Comparison of ENCODE assay signal across 15 cellular contexts in the genomic region with DNA sequence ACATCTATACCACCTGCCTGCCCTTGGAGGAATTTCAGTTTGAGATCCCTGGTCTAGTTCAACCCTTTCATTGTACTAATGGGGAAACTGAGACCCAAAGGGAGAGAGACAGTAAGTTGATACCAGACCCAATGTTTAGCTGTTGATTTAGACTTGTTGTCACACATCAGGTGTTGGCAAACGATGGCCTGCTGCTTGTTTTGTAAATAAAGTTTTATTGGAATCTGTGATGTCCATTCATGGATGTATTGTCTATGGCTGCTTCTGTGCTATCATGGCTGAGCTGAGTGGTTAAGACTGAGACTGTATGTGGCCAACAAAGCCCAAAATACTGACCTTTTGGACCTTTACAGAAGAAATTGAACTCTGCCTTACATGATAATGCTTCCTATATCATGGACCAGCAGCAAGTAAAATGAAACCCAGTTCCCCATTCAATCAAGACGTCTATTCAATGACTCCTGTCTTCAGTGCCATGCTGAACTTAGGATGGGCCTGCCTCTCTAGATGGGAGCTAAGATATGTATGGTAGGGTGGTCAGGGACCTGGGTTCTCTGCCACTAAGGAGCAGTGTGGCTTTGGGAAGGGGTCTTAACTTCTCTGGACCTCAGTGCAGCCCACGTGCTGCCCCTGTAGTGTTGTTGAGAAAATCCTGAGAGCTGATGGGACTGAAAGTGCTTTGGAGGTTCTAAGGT.
DNase-seq lines count a peak whose midpoint lies in the region; ATAC-seq and TF ChIP-seq lines count a peak whose summit lies in the region.
"Had no signal": no experiment of that assay in that cellular context is flagged by ENCODE, and none has a peak within 500 bp of the region (broad histone marks: within the 10 kb centered on the region; RNA-seq: fewer than 3 reads in every experiment).

No MANE protein-coding gene starts in this region.

- H3K27ac Mint-ChIP-seq in activated CD8-positive, alpha-beta memory T cell treated with anti-CD3 and anti-CD28 coated beads, Interleukin-2, amount 10 ng/mL, durations not matched to agents 7 days and 5 days, result no peak overlapping the region
- no peak overlapping the region for H3K27ac Mint-ChIP-seq in nephron progenitor cell
- H3K27ac Mint-ChIP-seq: B cell; CD8-positive, alpha-beta T cell; GM23338 had no signal

- no peaks in the 10 kb centered on the region for H3K9me3 Mint-ChIP-seq in activated CD8-positive, alpha-beta memory T cell treated with anti-CD3 and anti-CD28 coated beads, Interleukin-2, amount 10 ng/mL, durations not matched to agents 7 days and 5 days (ENCODE audit: low read depth)
- no peaks in the 10 kb centered on the region for H3K9me3 Mint-ChIP-seq in nephron progenitor cell
- H3K9me3 Mint-ChIP-seq: CD8-positive, alpha-beta T cell; GM23338 had no signal

- H3K4me3 ChIP-seq in coronary artery (no peak overlapping the region), sigmoid colon (no peak overlapping the region)
- H3K4me3 ChIP-seq: BLaER1 treated with 17β-estradiol and CSF1 and Interleukin-3, amounts not matched to agents 10 nM and 100 nM; GM23338 had no signal

- no peaks in the 10 kb centered on the region for H3K4me1 ChIP-seq in sigmoid colon
- H3K4me1 ChIP-seq: BLaER1 treated with 17β-estradiol and CSF1 and Interleukin-3, amounts not matched to agents 10 nM and 100 nM had no signal

- no peaks in the 10 kb centered on the region for H3K36me3 ChIP-seq in sigmoid colon
- H3K36me3 ChIP-seq: BLaER1 treated with 17β-estradiol and CSF1 and Interleukin-3, amounts not matched to agents 10 nM and 100 nM had no signal

- no peaks in the 10 kb centered on the region for H3K9me3 ChIP-seq in sigmoid colon
- H3K9me3 ChIP-seq: BLaER1 treated with 17β-estradiol and CSF1 and Interleukin-3, amounts not matched to agents 10 nM and 100 nM had no signal

- H3K27ac ChIP-seq in coronary artery (no peak overlapping the region), sigmoid colon (no peak overlapping the region)
- H3K27ac ChIP-seq: BLaER1 treated with 17β-estradiol and CSF1 and Interleukin-3, amounts not matched to agents 10 nM and 100 nM; HL-60 had no signal

- H3K27me3 Mint-ChIP-seq in activated CD8-positive, alpha-beta memory T cell treated with anti-CD3 and anti-CD28 coated beads, Interleukin-2, amount 10 ng/mL, durations not matched to agents 7 days and 5 days, result no peaks in the 10 kb centered on the region
- peaks cover 26% of the 10 kb centered on the region for H3K27me3 Mint-ChIP-seq in nephron progenitor cell (ENCODE audit: low read depth, poor library complexity)
- H3K27me3 Mint-ChIP-seq: B cell had no signal

- intact Hi-C loops in sigmoid colon (cut with DNase I), result no loop called here

- H3K36me3 Mint-ChIP-seq in activated CD8-positive, alpha-beta memory T cell treated with anti-CD3 and anti-CD28 coated beads, Interleukin-2, amount 10 ng/mL, durations not matched to agents 7 days and 5 days, result no peaks in the 10 kb centered on the region
- H3K36me3 Mint-ChIP-seq in nephron progenitor cell (ENCODE audit: low read depth), result no peaks in the 10 kb centered on the region
- H3K36me3 Mint-ChIP-seq: CD8-positive, alpha-beta T cell had no signal

- peaks cover 0 to 4% (median 0%) of the 10 kb centered on the region in 3 donors for H3K27me3 ChIP-seq in sigmoid colon
- H3K27me3 ChIP-seq: BLaER1 treated with 17β-estradiol and CSF1 and Interleukin-3, amounts not matched to agents 10 nM and 100 nM had no signal

- no peak overlapping the region for H3K4me3 Mint-ChIP-seq in activated CD8-positive, alpha-beta memory T cell treated with anti-CD3 and anti-CD28 coated beads, Interleukin-2, amount 10 ng/mL, durations not matched to agents 7 days and 5 days
- no peak overlapping the region for H3K4me3 Mint-ChIP-seq in nephron progenitor cell
- H3K4me3 Mint-ChIP-seq: B cell; CD8-positive, alpha-beta T cell; GM23338 had no signal

- H3K4me1 Mint-ChIP-seq in activated CD8-positive, alpha-beta memory T cell treated with anti-CD3 and anti-CD28 coated beads, Interleukin-2, amount 10 ng/mL, durations not matched to agents 7 days and 5 days, result no peaks in the 10 kb centered on the region
- H3K4me1 Mint-ChIP-seq in nephron progenitor cell, result peaks cover 22% of the 10 kb centered on the region
- H3K4me1 Mint-ChIP-seq: B cell, GM23338 had no signal

- WGBS in sigmoid colon, 2 donors, result 74 to 77% methylated on average over 3 of the region's 3 CpGs

- CTCF ChIA-PET in activated CD8-positive, alpha-beta memory T cell treated with anti-CD3 and anti-CD28 coated beads, Interleukin-2, amount 10 ng/mL, durations not matched to agents 7 days and 5 days (lab: Charles Lee), result no interaction called here

- TF ChIP-seq CTCF in coronary artery (IDR thresholded peaks at IDR 0.05), result no peak
- TF ChIP-seq CTCF in sigmoid colon (IDR thresholded peaks at IDR 0.05), result no peak
- no peak for TF ChIP-seq CTCF in nephron progenitor cell (IDR thresholded peaks at IDR 0.05)

- ATAC-seq in activated CD8-positive, alpha-beta memory T cell treated with anti-CD3 and anti-CD28 coated beads, Interleukin-2, amount 10 ng/mL, durations not matched to agents 7 days and 5 days, result no peak
- ATAC-seq in esophagus mucosa, result no peak
- ATAC-seq: CD8-positive, alpha-beta T cell; GM23338 had no signal

- no peak for TF ChIP-seq EP300 in sigmoid colon (IDR thresholded peaks at IDR 0.05)

- peak; percentile 3 for DNase-seq in activated CD8-positive, alpha-beta memory T cell treated with anti-CD3 and anti-CD28 coated beads, Interleukin-2, amount 10 ng/mL, durations not matched to agents 7 days and 5 days
- DNase-seq in activated CD8-positive, alpha-beta memory T cell treated with anti-CD3 and anti-CD28 coated beads, Interleukin-2, amount 50 U/mL, for 48 hours, result no peak
- DNase-seq in coronary artery (ENCODE audit: low spot score) (peak; percentile 29), sigmoid colon (peak; percentile 5), nephron progenitor cell (no peak)
- DNase-seq: Calu3, DMS79 treated with DMSO at 0.1 percent for 48 hours, GF-D8, HCEC 1CT had no signal

- TF ChIP-seq POLR2A in sigmoid colon (IDR thresholded peaks at IDR 0.05), result no peak

Comparison
In these comparisons a context has a peak if more than half of its experiments do, and no peak if none do; other contexts are left out.
1. DNase-seq: peak in activated CD8-positive, alpha-beta memory T cell treated with anti-CD3 and anti-CD28 coated beads, Interleukin-2, amount 10 ng/mL, durations not matched to agents 7 days and 5 days (single experiment), coronary artery (single experiment) and sigmoid colon (single experiment); none in activated CD8-positive, alpha-beta memory T cell treated with anti-CD3 and anti-CD28 coated beads, Interleukin-2, amount 50 U/mL, for 48 hours (single experiment) and nephron progenitor cell (single experiment).